26 cellular contexts compared by ENCODE assay signal in the genomic region with DNA sequence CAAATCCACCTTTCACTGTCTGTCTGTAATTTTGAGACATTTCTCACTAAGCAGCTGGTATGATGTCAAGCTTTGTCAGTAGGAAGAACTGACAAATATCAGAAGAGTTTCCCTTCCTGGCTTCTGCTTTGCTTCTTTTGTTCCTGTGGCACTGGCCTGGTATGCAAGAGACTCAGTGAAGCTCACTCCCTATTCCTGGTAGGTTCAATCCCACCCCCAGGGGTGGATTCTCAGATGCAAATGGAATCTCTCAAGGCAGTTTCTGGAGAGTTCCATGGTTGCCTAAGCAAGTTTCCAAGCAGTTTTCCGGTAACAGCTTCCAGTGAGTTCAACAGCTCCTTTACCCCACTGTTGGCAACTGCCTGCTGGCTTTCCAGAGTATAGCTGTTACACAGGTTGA.
DNase-seq lines count a peak whose midpoint lies in the region; ATAC-seq, FAIRE-seq and TF ChIP-seq lines count a peak whose summit lies in the region.
"Had no signal": no experiment of that assay in that cellular context is flagged by ENCODE, and none has a peak within 500 bp of the region (broad histone marks: within the 10 kb centered on the region; RNA-seq: fewer than 3 reads in every experiment).

No MANE protein-coding gene starts in this region.

- no peaks in the 10 kb centered on the region for H3K36me3 ChIP-seq in GM23338 (ENCODE audit: insufficient read depth)
- H3K36me3 ChIP-seq in H1 (ENCODE audit: control insufficient read depth in 2 of 4, insufficient read depth in 4 of 4, low read length in 3 of 4), result no peaks in the 10 kb centered on the region

- ATAC-seq in GM23338, result peak; percentile 35; the same call in 2 of the 3 replicates
- no peak for ATAC-seq in left colon
- ATAC-seq in GM18502 (IDR thresholded peaks at IDR 0.05; ENCODE audit: poor library complexity, unreplicated experiment), result no peak
- no peak for ATAC-seq in CD4-positive, alpha-beta T cell (ENCODE audit: poor library complexity)
- ATAC-seq: A549, HCT116, Panc1 had no signal

- DNase-seq in GM23338 (ENCODE audit: low spot score) (peak; percentile 11), H1 (ENCODE audit: low read depth in 1 of 2, low spot score in 2 of 2) (peak in 1 of 2 experiments; percentile 38), nephron progenitor cell (no peak), COLO829 (ENCODE audit: low spot score) (no peak), left colon (no peak)
- DNase-seq in CD4-positive, alpha-beta T cell, result no peak
- DNase-seq: AML-193; CD8-positive, alpha-beta memory T cell; DMS153; GOT3; IMR-90; NCI-H1092; NCI-H1417 treated with DMSO at 0.1 percent for 48 hours; NCI-H1694 treated with DMSO at 0.1 percent for 48 hours; NCI-H2081; NCI-H226; NCI-H510A; NCI-H69; SHP77 had no signal

- no peak overlapping the region for H2BK15ac ChIP-seq in H1 (ENCODE audit: low read length)

- H4K91ac ChIP-seq in H1 (replicated peaks; ENCODE audit: insufficient read length, low read length), result no peak overlapping the region

- H3K27ac Mint-ChIP-seq in GM23338 (peak overlapping the region; percentile 39; the same call in 1 of the 2 replicates), nephron progenitor cell (peak overlapping the region; percentile 38)
- H3K27ac Mint-ChIP-seq in CD4-positive, alpha-beta T cell, result no peak overlapping the region

- H3K4me2 ChIP-seq in GM23338 (no peak overlapping the region), H1 (ENCODE audit: insufficient read depth in 1 of 2, low read depth in 2 of 2, low read length in 2 of 2) (no peak overlapping the region)
- H3K4me2 ChIP-seq: A549, KMS-11 had no signal

- H3K27ac ChIP-seq in GM23338 (ENCODE audit: low read depth) (no peak overlapping the region), H1 (ENCODE audit: low read depth, low read length) (no peak overlapping the region)
- no peak overlapping the region for H3K27ac ChIP-seq in CD4-positive, alpha-beta T cell (ENCODE audit: low read depth, low read length)
- H3K27ac ChIP-seq: A549, C4-2B, KMS-11, RWPE1 had no signal

- TF ChIP-seq RAD21 in H1 (IDR thresholded peaks at IDR 0.05 in 1 of 2, conservative IDR thresholded peaks at IDR 0.05 in 1 of 2; ENCODE audit: low read depth in 2 of 2, low read length in 2 of 2), result no peak

- no peak overlapping the region for H3K4me3 Mint-ChIP-seq in GM23338
- H3K4me3 Mint-ChIP-seq in nephron progenitor cell, result no peak overlapping the region
- H3K4me3 Mint-ChIP-seq in CD4-positive, alpha-beta T cell, result no peak overlapping the region
- H3K4me3 Mint-ChIP-seq: CD8-positive, alpha-beta memory T cell had no signal

- H2AFZ ChIP-seq in GM23338, result peak overlapping the region; percentile 75
- H2AFZ ChIP-seq in H1 (ENCODE audit: low read length), result 0 out of 2 replicates have a peak overlapping the region, but pooled peaks have one; percentile 24

- no peak overlapping the region for H2BK12ac ChIP-seq in H1 (ENCODE audit: low read depth, low read length)

- no peak overlapping the region for H4K8ac ChIP-seq in H1 (ENCODE audit: extremely low read depth, insufficient read depth, low read length)

- H3K18ac ChIP-seq in H1 (ENCODE audit: extremely low read depth, low read length), result 0 out of 2 replicates have a peak overlapping the region, but pooled peaks have one; percentile 60

- peaks cover 10% of the 10 kb centered on the region; the same call in 2 of the 3 replicates for H3K9me3 Mint-ChIP-seq in GM23338
- H3K9me3 Mint-ChIP-seq in nephron progenitor cell, result peaks cover 21% of the 10 kb centered on the region
- H3K9me3 Mint-ChIP-seq in CD4-positive, alpha-beta T cell, result no peaks in the 10 kb centered on the region

- H2BK20ac ChIP-seq in H1 (ENCODE audit: low read length), result no peak overlapping the region

- no peak overlapping the region for H3K56ac ChIP-seq in H1 (replicated peaks; ENCODE audit: insufficient read length, low read depth, low read length)

- WGBS in H1 (ENCODE audit: extremely low coverage in 1 of 2, insufficient coverage in 1 of 2, insufficient read length in 1 of 2, insufficient replicate concordance in 2 of 2, low coverage in 1 of 2, low lambda C conversion rate in 2 of 2, missing lambda C conversion rate in 1 of 2), 2 experiments, result 100% methylated on average over 1 of the region's 1 CpG; no CpG with 5 or more reads in 1 of the 2 experiments

- no peak overlapping the region; the same call in 1 of the 2 replicates for H2BK5ac ChIP-seq in H1 (ENCODE audit: low read depth, low read length)

- H3K14ac ChIP-seq in H1 (ENCODE audit: insufficient read length), result no peak overlapping the region

- H4K20me1 ChIP-seq in GM23338 (replicated peaks; ENCODE audit: insufficient read depth) (no peaks in the 10 kb centered on the region), H1 (replicated peaks in 1 of 2; ENCODE audit: control insufficient read depth in 1 of 2, insufficient read depth in 2 of 2, low read length in 2 of 2) (no peaks in the 10 kb centered on the region)

- FAIRE-seq in H1 (lab: Jason Lieb, UNC), result no peak
- FAIRE-seq: A549 had no signal

- H3K9me2 ChIP-seq in GM23338 (ENCODE audit: insufficient read depth), result no peaks in the 10 kb centered on the region

- H3K4me3 ChIP-seq in GM23338, result no peak overlapping the region
- H3K4me3 ChIP-seq in H1 (ENCODE audit: extremely low read depth in 1 of 4, insufficient read depth in 2 of 4, low read depth in 3 of 4, low read length in 4 of 4), result no peak overlapping the region
- H3K4me3 ChIP-seq: A549 had no signal

- no peaks in the 10 kb centered on the region for H3F3A ChIP-seq in GM23338 (replicated peaks; ENCODE audit: low read depth)

- TF ChIP-seq POLR2A in H1 (IDR thresholded peaks at IDR 0.05; ENCODE audit: control extremely low read depth in 1 of 2, low read depth in 2 of 2, low read length in 2 of 2), result no peak

- no peak for TF ChIP-seq EP300 in H1 (IDR thresholded peaks at IDR 0.05; ENCODE audit: borderline replicate concordance in 1 of 2, low read depth in 2 of 2, low read length in 2 of 2)

- H3K9me3 ChIP-seq in H1 (ENCODE audit: insufficient read depth in 2 of 2, low read depth in 1 of 2, low read length in 1 of 2), result peaks cover 0 to 3% of the 10 kb centered on the region in 2 experiments; a peak in 1 of 4 replicates
- no peaks in the 10 kb centered on the region for H3K9me3 ChIP-seq in CD4-positive, alpha-beta T cell (ENCODE audit: control insufficient read depth, low read length)
- H3K9me3 ChIP-seq: A549 had no signal

- H3K23ac ChIP-seq in H1 (ENCODE audit: insufficient read length), result no peak overlapping the region

- POLR2A ChIA-PET in H1 (lab: Charles Lee; ENCODE audit: partially characterized antibody), result interaction anchor here (0.6 kb wide), 2 partner anchors 60 to 69 kb away, joined by 3 read pairs; no protein-coding TSS in a partner anchor
- POLR2A ChIA-PET in CD4-positive, alpha-beta T cell (lab: Charles Lee), result no interaction called here

- H3K36me3 Mint-ChIP-seq in GM23338 (ENCODE audit: low read depth), result peaks cover 4% of the 10 kb centered on the region; the same call in 1 of the 3 replicates
- no peaks in the 10 kb centered on the region for H3K36me3 Mint-ChIP-seq in nephron progenitor cell (ENCODE audit: low read depth)
- H3K36me3 Mint-ChIP-seq in CD4-positive, alpha-beta T cell (ENCODE audit: low read depth), result no peaks in the 10 kb centered on the region
- H3K36me3 Mint-ChIP-seq: CD8-positive, alpha-beta memory T cell had no signal

- intact Hi-C loops in left colon (cut with DNase I, micrococcal nuclease), result no loop called here
- intact Hi-C loops in CD4-positive, alpha-beta T cell (cut with DNase I, micrococcal nuclease), result no loop called here

- H3K27me3 ChIP-seq in GM23338 (ENCODE audit: insufficient read depth) (no peaks in the 10 kb centered on the region), H1 (replicated peaks in 1 of 4; ENCODE audit: control insufficient read depth in 3 of 4, extremely low read depth in 1 of 4, insufficient read depth in 3 of 4, low read length in 3 of 4) (no peaks in the 10 kb centered on the region)
- no peaks in the 10 kb centered on the region for H3K27me3 ChIP-seq in CD4-positive, alpha-beta T cell (ENCODE audit: control insufficient read depth, insufficient read depth, low read length)

- CTCF ChIA-PET in H1 (lab: Charles Lee; ENCODE audit: partially characterized antibody), result interaction anchor here (0.7 to 1.5 kb wide), 3 partner anchors 12 to 209 kb away, joined by 3 read pairs; no protein-coding TSS in a partner anchor
- CTCF ChIA-PET in CD4-positive, alpha-beta T cell (lab: Charles Lee), result no interaction called here

- H3K4ac ChIP-seq in H1 (replicated peaks; ENCODE audit: insufficient read length, low read depth, low read length), result no peak overlapping the region

- no peaks in the 10 kb centered on the region for H3K79me1 ChIP-seq in H1 (ENCODE audit: low read depth, low read length)

- TF ChIP-seq CTCF in GM23338 (conservative IDR thresholded peaks at IDR 0.05; ENCODE audit: low read depth in 2 of 2) (no peak), H1 (IDR thresholded peaks at IDR 0.05; ENCODE audit: control extremely low read depth in 1 of 3, insufficient read depth in 1 of 3, low read depth in 1 of 3, low read length in 3 of 3) (no peak), nephron progenitor cell (IDR thresholded peaks at IDR 0.05) (no peak)
- TF ChIP-seq CTCF in CD4-positive, alpha-beta T cell (IDR thresholded peaks at IDR 0.05), result no peak

- no peak overlapping the region for H2BK120ac ChIP-seq in H1 (replicated peaks; ENCODE audit: low read depth, low read length)

- peaks cover 3% of the 10 kb centered on the region; the same call in 1 of the 3 replicates for H3K4me1 Mint-ChIP-seq in GM23338
- no peaks in the 10 kb centered on the region for H3K4me1 Mint-ChIP-seq in nephron progenitor cell
- H3K4me1 Mint-ChIP-seq in CD4-positive, alpha-beta T cell (ENCODE audit: low read depth), result no peaks in the 10 kb centered on the region
- H3K4me1 Mint-ChIP-seq: CD8-positive, alpha-beta memory T cell had no signal

- H3K9ac ChIP-seq in H1 (replicated peaks in 1 of 4; ENCODE audit: extremely low read depth in 1 of 4, low read depth in 3 of 4, low read length in 3 of 4), result no peak overlapping the region
- H3K9ac ChIP-seq: KMS-11 had no signal

- no peaks in the 10 kb centered on the region for H3K79me2 ChIP-seq in GM23338 (replicated peaks; ENCODE audit: insufficient read depth)
- H3K79me2 ChIP-seq in H1 (ENCODE audit: control insufficient read depth in 1 of 2, insufficient read depth in 2 of 2, low read length in 2 of 2), result no peaks in the 10 kb centered on the region

- H3K23me2 ChIP-seq in H1 (ENCODE audit: low read depth, low read length), result no peaks in the 10 kb centered on the region

- H3K27me3 Mint-ChIP-seq in GM23338 (ENCODE audit: insufficient read depth, low read depth, poor library complexity) (no peaks in the 10 kb centered on the region), nephron progenitor cell (ENCODE audit: low read depth, poor library complexity) (no peaks in the 10 kb centered on the region)
- H3K27me3 Mint-ChIP-seq in CD4-positive, alpha-beta T cell, result peaks cover 7% of the 10 kb centered on the region

- no peak overlapping the region for H2AK5ac ChIP-seq in H1 (ENCODE audit: low read depth, low read length)

- H3K4me1 ChIP-seq in GM23338 (ENCODE audit: insufficient read depth) (no peaks in the 10 kb centered on the region), H1 (replicated peaks in 1 of 4; ENCODE audit: control insufficient read depth in 3 of 4, insufficient read depth in 4 of 4, low read length in 3 of 4) (peaks cover 0 to 5% (median 1%) of the 10 kb centered on the region in 4 experiments; a peak in 3 of 7 replicates)
- H3K4me1 ChIP-seq: A549 had no signal

- H4K5ac ChIP-seq in H1 (ENCODE audit: insufficient read length, low read depth, low read length), result no peak overlapping the region
